ENCODE assay signal across 31 cellular contexts in the genomic region with DNA sequence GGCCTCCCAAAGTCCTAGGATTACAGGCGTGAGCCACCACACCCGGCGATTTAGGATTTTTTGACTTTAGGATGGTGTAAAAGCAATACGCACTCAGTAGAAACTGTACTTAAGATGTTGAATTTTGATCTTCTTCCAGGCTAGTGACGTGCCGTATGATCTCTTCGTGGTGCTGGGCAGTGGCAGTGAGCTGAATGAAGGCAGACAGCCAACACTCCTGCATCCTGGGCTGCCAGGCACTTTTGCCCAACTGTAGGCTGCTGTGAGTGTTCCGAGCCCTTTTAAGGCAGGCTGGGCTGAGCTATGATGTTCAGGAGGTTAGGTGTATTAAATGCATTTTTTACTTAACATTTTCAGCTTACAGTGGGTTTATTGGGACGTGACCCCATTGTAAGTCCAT. TPM values are rescaled to one million over a fixed set of nuclear protein-coding genes. Genes with fewer than 3 reads are reported as not detected.
"Had no signal": no experiment of that assay in that cellular context is flagged by ENCODE, and none has a peak within 500 bp of the region (broad histone marks: within the 10 kb centered on the region; RNA-seq: fewer than 3 reads in every experiment).

No MANE protein-coding gene starts in this region.

- ATAC-seq: activated CD4-positive, alpha-beta T cell treated with anti-CD3 and anti-CD28 coated beads for 36 hours; activated CD4-positive, CD25-positive, alpha-beta regulatory T cell treated with anti-CD3 and anti-CD28 coated beads, Interleukin-2, amount 50 U/mL, for 24 hours; activated CD8-positive, alpha-beta memory T cell treated with anti-CD3 and anti-CD28 coated beads, Interleukin-2, amount 10 ng/mL, durations not matched to agents 7 days and 5 days; activated CD8-positive, alpha-beta T cell treated with anti-CD3 and anti-CD28 coated beads, Interleukin-2, amount 10 ng/mL, durations not matched to agents 7 days and 5 days; activated naive CD8-positive, alpha-beta T cell treated with anti-CD3 and anti-CD28 coated beads, Interleukin-2, amount 50 U/mL, for 24 hours had no signal

- H3K9me3 ChIP-seq: ascending aorta had no signal

- H3K36me3 ChIP-seq: ascending aorta, cardiac muscle cell, WERI-Rb-1 had no signal

- DNase-seq: activated CD4-positive, alpha-beta memory T cell treated with anti-CD3 and anti-CD28 coated beads, Interleukin-2, amount 10 ng/mL, durations not matched to agents 7 days and 5 days; activated CD4-positive, alpha-beta T cell treated with anti-CD3 and anti-CD28 coated beads for 1 hour; activated CD4-positive, alpha-beta T cell treated with anti-CD3 and anti-CD28 coated beads for 36 hours; activated CD4-positive, alpha-beta T cell treated with anti-CD3 and anti-CD28 coated beads for 48 hours; activated CD4-positive, alpha-beta T cell treated with anti-CD3 and anti-CD28 coated beads, Interleukin-2, amount 10 ng/mL, durations not matched to agents 7 days and 5 days; activated CD4-positive, alpha-beta T cell treated with anti-CD3 and anti-CD28 coated beads, Interleukin-2, amount 50 U/mL, for 48 hours; activated CD4-positive, CD25-positive, alpha-beta regulatory T cell; activated CD8-positive, alpha-beta memory T cell treated with anti-CD3 and anti-CD28 coated beads for 24 hours; activated CD8-positive, alpha-beta memory T cell treated with anti-CD3 and anti-CD28 coated beads, Interleukin-2, amount 10 ng/mL, durations not matched to agents 7 days and 5 days; activated CD8-positive, alpha-beta memory T cell treated with anti-CD3 and anti-CD28 coated beads, Interleukin-2, amount 50 U/mL, for 48 hours; activated CD8-positive, alpha-beta T cell treated with anti-CD3 and anti-CD28 coated beads, Interleukin-2, amount 10 ng/mL, durations not matched to agents 7 days and 5 days; activated effector memory CD4-positive, alpha-beta T cell treated with Interleukin-2 at 50 U/mL for 16 hours; activated gamma-delta T cell; activated naive CD4-positive, alpha-beta T cell treated with anti-CD3 and anti-CD28 coated beads, Interleukin-2, amount 10 ng/mL, durations not matched to agents 7 days and 5 days; activated naive CD4-positive, alpha-beta T cell treated with Interleukin-2 at 50 U/mL for 16 hours; activated naive CD8-positive, alpha-beta T cell treated with anti-CD3 and anti-CD28 coated beads, Interleukin-2, amount 10 ng/mL, durations not matched to agents 7 days and 5 days; activated naive CD8-positive, alpha-beta T cell treated with anti-CD3 and anti-CD28 coated beads, Interleukin-2, amount 50 U/mL, for 24 hours; activated T-cell treated with anti-CD3 and anti-CD28 coated beads, Interleukin-2, amount 50 U/mL, for 24 hours; activated T-cell treated with anti-CD3 and anti-CD28 coated beads, Interleukin-2, amount 50 U/mL, for 48 hours; central memory CD4-positive, alpha-beta T cell; T-helper 1 cell; T-helper 2 cell; T-helper 9 cell; WERI-Rb-1 had no signal

- H3K27ac ChIP-seq: ascending aorta, cardiac muscle cell, WERI-Rb-1 had no signal

- H3K4me3 ChIP-seq: ascending aorta, cardiac muscle cell had no signal

- H3K4me1 ChIP-seq: ascending aorta had no signal

- H3K27me3 ChIP-seq: ascending aorta, cardiac muscle cell had no signal

RNA-seq across cellular contexts. Expression of gene IL31, which starts 21.3 kb away (rescaled TPM):
- total RNA-seq: activated CD4-positive, alpha-beta memory T cell treated with anti-CD3 and anti-CD28 coated beads, Interleukin-2, amount 10 ng/mL, durations not matched to agents 7 days and 5 days; activated CD4-positive, alpha-beta T cell treated with anti-CD3 and anti-CD28 coated beads, Interleukin-2, amount 10 ng/mL, durations not matched to agents 7 days and 5 days; activated CD8-positive, alpha-beta memory T cell treated with anti-CD3 and anti-CD28 coated beads, Interleukin-2, amount 10 ng/mL, durations not matched to agents 7 days and 5 days; activated CD8-positive, alpha-beta T cell treated with anti-CD3 and anti-CD28 coated beads, Interleukin-2, amount 10 ng/mL, durations not matched to agents 7 days and 5 days; activated naive CD8-positive, alpha-beta T cell treated with anti-CD3 and anti-CD28 coated beads, Interleukin-2, amount 10 ng/mL, durations not matched to agents 7 days and 5 days; ascending aorta; bronchial epithelial cell; cardiac muscle cell; cerebellum; WTC11 had no signal
- polyA plus RNA-seq: adipose tissue, cardiac muscle cell had no signal

RNA-seq across cellular contexts. Expression of gene LRRC43, which starts 30.2 kb away (rescaled TPM):
- total RNA-seq: activated CD4-positive, alpha-beta T cell treated with anti-CD3 and anti-CD28 coated beads, Interleukin-2, amount 10 ng/mL, durations not matched to agents 7 days and 5 days; activated CD8-positive, alpha-beta T cell treated with anti-CD3 and anti-CD28 coated beads, Interleukin-2, amount 10 ng/mL, durations not matched to agents 7 days and 5 days; ascending aorta had no signal

RNA-seq across cellular contexts. Expression of gene B3GNT4, which starts 50.8 kb away (rescaled TPM):
- total RNA-seq: ascending aorta had no signal
